Comparison of ENCODE assay signal across 11 cellular contexts in the genomic region with DNA sequence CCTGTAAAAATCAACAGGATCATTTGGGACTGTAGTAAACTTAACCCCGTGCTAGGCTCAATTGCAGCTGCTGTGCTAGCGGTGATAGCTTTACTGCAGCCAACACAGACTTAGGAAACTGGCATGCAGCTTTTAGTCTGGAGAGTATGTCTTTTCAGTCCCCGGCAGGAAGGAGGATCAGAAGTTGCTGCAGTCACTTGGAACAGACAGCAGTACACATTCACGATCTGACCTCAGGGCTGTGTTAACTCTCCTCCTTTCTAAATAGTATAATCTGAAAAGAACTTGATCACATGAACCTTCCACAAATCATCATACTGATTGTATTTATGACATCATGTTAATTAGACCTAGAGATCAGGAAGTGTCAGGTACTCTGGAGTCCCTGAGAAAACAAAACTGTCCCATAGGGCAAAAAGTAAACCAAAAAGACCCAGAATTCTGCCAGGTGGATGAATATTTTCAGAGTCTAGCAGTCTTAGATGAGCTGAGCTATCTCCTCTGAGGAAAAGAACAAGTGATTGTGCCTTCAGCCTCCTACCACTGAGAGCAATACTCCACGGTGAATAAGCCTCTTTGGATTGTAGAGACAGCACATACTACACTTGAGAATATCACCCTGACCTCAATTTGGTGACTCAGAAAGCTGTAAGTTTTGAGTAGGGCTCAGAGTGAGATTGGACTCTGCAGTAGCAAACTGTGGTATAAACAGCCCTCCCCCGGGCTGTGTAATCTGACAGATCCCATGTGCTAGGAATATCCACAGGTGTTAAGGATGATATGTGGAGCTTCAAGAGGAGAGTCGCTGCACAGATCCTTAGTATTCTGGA.
DNase-seq lines count a peak whose midpoint lies in the region; ATAC-seq and TF ChIP-seq lines count a peak whose summit lies in the region.
"Had no signal": no experiment of that assay in that cellular context is flagged by ENCODE, and none has a peak within 500 bp of the region (broad histone marks: within the 10 kb centered on the region; RNA-seq: fewer than 3 reads in every experiment).

No MANE protein-coding gene starts in this region.

- no peaks in the 10 kb centered on the region for H3K9me3 ChIP-seq in right atrium auricular region

- peaks cover 0 to 8% of the 10 kb centered on the region in 2 donors for H3K4me1 ChIP-seq in right atrium auricular region

- peak; percentile 11 for ATAC-seq in Right ventricle myocardium inferior
- ATAC-seq in GM19328 (IDR thresholded peaks at IDR 0.05; ENCODE audit: unreplicated experiment) = no peak

- H3K4me3 ChIP-seq in right atrium auricular region = no peak overlapping the region
- no peak overlapping the region for H3K4me3 ChIP-seq in foreskin fibroblast (ENCODE audit: low read depth in 1 of 2, low read length in 2 of 2)

- no peaks in the 10 kb centered on the region for H3K36me3 ChIP-seq in right atrium auricular region

- TF ChIP-seq CTCF in right atrium auricular region (IDR thresholded peaks at IDR 0.05) (no peak), RWPE1 (conservative IDR thresholded peaks at IDR 0.05; ENCODE audit: low read depth) (no peak), foreskin fibroblast (IDR thresholded peaks at IDR 0.05; ENCODE audit: low read depth, low read length) (no peak)

- DNase-seq in Right ventricle myocardium inferior (ENCODE audit: missing footprints) (no peak), right atrium auricular region (ENCODE audit: low spot score) (no peak), RWPE1 (ENCODE audit: low spot score) (peak; percentile 8), foreskin fibroblast (peak; percentile 48 to 72), stromal cell of bone marrow (ENCODE audit: low read depth) (peak; percentile 73), COR-L47 (lab: John Stamatoyannopoulos, UW) (no peak), midbrain (lab: John Stamatoyannopoulos, UW) (no peak)
- DNase-seq: activated naive CD4-positive, alpha-beta T cell treated with Interleukin-2 at 50 U/mL for 16 hours; CD8-positive, alpha-beta memory T cell; NCI-H187 treated with DMSO at 0.1 percent for 48 hours had no signal

- POLR2A ChIA-PET in RWPE1 (lab: Yijun Ruan, JAX; ENCODE audit: low non-redundant PET) = no interaction called here

- intact Hi-C loops in Right ventricle myocardium inferior (cut with DNase I) = no loop called here

- no peaks in the 10 kb centered on the region for H3K27me3 ChIP-seq in right atrium auricular region

- CTCF ChIA-PET in RWPE1 (lab: Yijun Ruan, JAX) = interaction anchor here (0.6 kb wide), 1 partner anchor 11 kb away, joined by 4 read pairs; no protein-coding TSS in a partner anchor

- no peak overlapping the region for H3K27ac ChIP-seq in right atrium auricular region
- no peak overlapping the region for H3K27ac ChIP-seq in RWPE1

Comparison
In these comparisons a context has a peak if more than half of its experiments do, and no peak if none do; other contexts are left out.
1. DNase-seq: peak in RWPE1 (single experiment), foreskin fibroblast (2 of 2) and stromal cell of bone marrow (single experiment); none in Right ventricle myocardium inferior (single experiment), right atrium auricular region (single experiment), COR-L47 (single experiment) and midbrain (single experiment).